Comparison of ENCODE assay signal across 7 cellular contexts in genomic region chr11:122580071-122580470, GRCh38.
A peak's percentile ranks its signal among the peaks of the same experiment; 100 is the strongest.
DNase-seq lines count a peak whose midpoint lies in the region; ATAC-seq and TF ChIP-seq lines count a peak whose summit lies in the region.
"Not testable (repeated sequence)": the region's sequence is repeated elsewhere in the genome, so short reads cannot be mapped to it uniquely, and the experiment has no call there.

No MANE protein-coding gene starts in this region.

- not testable (repeated sequence) for H3K9me3 ChIP-seq in PC-3 (ENCODE audit: low read length); iPS-18a (ENCODE audit: control insufficient read depth, low read depth, low read length); neural progenitor cell (ENCODE audit: low read depth)

- H3K4me3 ChIP-seq in PC-3 (ENCODE audit: low read length): peak overlapping the region; percentile 68
- H3K4me3 ChIP-seq in iPS-18a (ENCODE audit: low read length): not testable (repeated sequence)
- H3K4me3 ChIP-seq in neural progenitor cell: peak overlapping the region; percentile 34

- not testable (repeated sequence) for H3F3A ChIP-seq in PC-3 (ENCODE audit: low read length, unreplicated experiment); neural progenitor cell (ENCODE audit: low read depth)

- DNase-seq in ELF-1 (ENCODE audit: low read depth, low spot score) (peak; percentile 39), NCI-H2081 treated with DMSO at 0.1 percent for 48 hours (lab: John Stamatoyannopoulos, UW) (peak; percentile 71), PC-3 (peak; percentile 89)
- DNase-seq in activated T-cell treated with anti-CD3 and anti-CD28 coated beads, Interleukin-2, amount 50 U/mL, for 72 hours; effector memory CD8-positive, alpha-beta T cell; neural progenitor cell (ENCODE audit: low spot score): not testable (repeated sequence)

- not testable (repeated sequence) for H3K9me2 ChIP-seq in PC-3 (replicated peaks; ENCODE audit: low read length)

- CTCF ChIA-PET in PC-3 (lab: Charles Lee): interaction anchor here (0.9 to 1.3 kb wide), 2 partner anchors 49 to 445 kb away, joined by 4 to 6 read pairs; no protein-coding TSS in a partner anchor

- H3K36me3 ChIP-seq in PC-3 (ENCODE audit: low read depth, low read length); iPS-18a (ENCODE audit: control insufficient read depth, low read depth, low read length); neural progenitor cell: not testable (repeated sequence)

- peak; percentile 42 for ATAC-seq in PC-3
- ATAC-seq in activated T-cell treated with anti-CD3 and anti-CD28 coated beads, Interleukin-2, amount 50 U/mL, for 72 hours (replicated peaks in 1 of 2); effector memory CD8-positive, alpha-beta T cell (replicated peaks): not testable (repeated sequence)

- H3K79me2 ChIP-seq in PC-3 (ENCODE audit: low read length); neural progenitor cell (ENCODE audit: low read depth): not testable (repeated sequence)

- H3K27me3 ChIP-seq in PC-3 (ENCODE audit: low read length); iPS-18a (ENCODE audit: control insufficient read depth, insufficient read depth, low read length); neural progenitor cell: not testable (repeated sequence)

- H3K9ac ChIP-seq in PC-3 (ENCODE audit: low read length): peak overlapping the region; percentile 61
- H3K9ac ChIP-seq in iPS-18a (ENCODE audit: low read length): peak overlapping the region; percentile 27
- H3K9ac ChIP-seq in neural progenitor cell: not testable (repeated sequence)

- peak overlapping the region; percentile 79 for H3K27ac ChIP-seq in PC-3 (ENCODE audit: low read length)
- H3K27ac ChIP-seq in iPS-18a (ENCODE audit: low read length); neural progenitor cell: not testable (repeated sequence)

- H4K20me1 ChIP-seq in PC-3 (ENCODE audit: low read length); neural progenitor cell (ENCODE audit: low read depth): not testable (repeated sequence)

- H3K4me2 ChIP-seq in PC-3 (ENCODE audit: low read length) (peak overlapping the region; percentile 86), neural progenitor cell (peak overlapping the region; percentile 70)

- POLR2A ChIA-PET in PC-3 (lab: Charles Lee; ENCODE audit: unreplicated experiment): interaction anchor here (0.6 kb wide), 1 partner anchor 400 kb away, joined by 17 read pairs; no protein-coding TSS in a partner anchor

- peaks cover 12% of the 10 kb centered on the region for H3K4me1 ChIP-seq in PC-3 (ENCODE audit: insufficient read depth, low read length)
- H3K4me1 ChIP-seq in iPS-18a (ENCODE audit: control insufficient read depth, low read depth, low read length); neural progenitor cell: not testable (repeated sequence)

- not testable (repeated sequence) for BruUV-seq in PC-3 (replicated peaks; lab: Mats Ljungman, UMichigan)

- H3K27ac Mint-ChIP-seq in activated T-cell treated with anti-CD3 and anti-CD28 coated beads, Interleukin-2, amount 50 U/mL, for 72 hours: peak overlapping the region; percentile 32
- H3K27ac Mint-ChIP-seq in effector memory CD8-positive, alpha-beta T cell: peak overlapping the region; percentile 72 to 89
- H3K27ac Mint-ChIP-seq in neural progenitor cell: not testable (repeated sequence)

- H3K27me3 Mint-ChIP-seq in activated T-cell treated with anti-CD3 and anti-CD28 coated beads, Interleukin-2, amount 50 U/mL, for 72 hours (ENCODE audit: low read depth); effector memory CD8-positive, alpha-beta T cell; neural progenitor cell (ENCODE audit: insufficient read depth, low read depth): not testable (repeated sequence)

- peaks cover 16% of the 10 kb centered on the region for H3K4me1 Mint-ChIP-seq in activated T-cell treated with anti-CD3 and anti-CD28 coated beads, Interleukin-2, amount 50 U/mL, for 72 hours (ENCODE audit: low read depth)
- not testable (repeated sequence) for H3K4me1 Mint-ChIP-seq in effector memory CD8-positive, alpha-beta T cell (ENCODE audit: low read depth in 2 of 2); neural progenitor cell

- H3K36me3 Mint-ChIP-seq in activated T-cell treated with anti-CD3 and anti-CD28 coated beads, Interleukin-2, amount 50 U/mL, for 72 hours (ENCODE audit: insufficient read depth in 2 of 2); effector memory CD8-positive, alpha-beta T cell (ENCODE audit: insufficient read depth); neural progenitor cell: not testable (repeated sequence)

- TF ChIP-seq CTCF in PC-3 (conservative IDR thresholded peaks at IDR 0.05; ENCODE audit: low read depth, low read length); neural progenitor cell (IDR thresholded peaks at IDR 0.05): not testable (repeated sequence)

- H3K9me3 Mint-ChIP-seq in activated T-cell treated with anti-CD3 and anti-CD28 coated beads, Interleukin-2, amount 50 U/mL, for 72 hours; effector memory CD8-positive, alpha-beta T cell: not testable (repeated sequence)
- H3K9me3 Mint-ChIP-seq in neural progenitor cell: peaks cover 21% of the 10 kb centered on the region

- peak overlapping the region; percentile 75 for H3K4me3 Mint-ChIP-seq in activated T-cell treated with anti-CD3 and anti-CD28 coated beads, Interleukin-2, amount 50 U/mL, for 72 hours
- H3K4me3 Mint-ChIP-seq in effector memory CD8-positive, alpha-beta T cell: peak overlapping the region in 1 of 2 donors; percentile 79
- peak overlapping the region; percentile 77 for H3K4me3 Mint-ChIP-seq in neural progenitor cell

- H2AFZ ChIP-seq in PC-3 (ENCODE audit: low read length): peak overlapping the region; percentile 89
- peak overlapping the region; percentile 39 for H2AFZ ChIP-seq in neural progenitor cell (replicated peaks)

- intact Hi-C loops in PC-3 (cut with micrococcal nuclease): loop anchor here (1.0 to 2.0 kb wide), 5 partner anchors 49 to 443 kb away; no protein-coding TSS in a partner anchor
